ENCODE assay signal across 26 cellular contexts in genomic region chr1:222865718-222866117, GRCh38.
"Had no signal": no experiment of that assay in that cellular context is flagged by ENCODE, and none has a peak within 500 bp of the region (broad histone marks: within the 10 kb centered on the region; RNA-seq: fewer than 3 reads in every experiment).

No MANE protein-coding gene starts in this region.

- H3K27ac ChIP-seq: breast epithelium, left ventricle myocardium inferior, neutrophil, right lobe of liver, thoracic aorta, vagina had no signal

- H3K4me1 ChIP-seq: breast epithelium, right lobe of liver, vagina had no signal

- H3K27me3 ChIP-seq: breast epithelium, neutrophil, right lobe of liver, vagina had no signal

- ATAC-seq: activated CD8-positive, alpha-beta T cell treated with anti-CD3 and anti-CD28 coated beads for 36 hours; activated T-cell treated with anti-CD3 and anti-CD28 coated beads, Interleukin-2, amount 50 U/mL, for 4 hours; activated T-helper 17 cell treated with anti-CD3 and anti-CD28 coated beads, Interleukin-2, amount 50 U/mL, for 72 hours; esophagus mucosa; right lobe of liver; stimulated activated naive CD8-positive, alpha-beta T cell treated with anti-CD3 and anti-CD28 coated beads, Interleukin-15, Interleukin-2, amounts not matched to agents 100 U/mL and 50 U/mL, for 24 hours had no signal

- H3K4me3 ChIP-seq: breast epithelium, left ventricle myocardium inferior, lung, right lobe of liver, thoracic aorta, vagina had no signal

- H3K36me3 ChIP-seq: breast epithelium, left ventricle myocardium inferior, neutrophil, right lobe of liver, thoracic aorta, vagina had no signal

- H3K9me3 ChIP-seq: breast epithelium, left ventricle myocardium inferior, neutrophil, right lobe of liver, thoracic aorta, vagina had no signal

- DNase-seq: activated B cell treated with CpG ODN at 0.5 μM for 24 hours; activated CD4-positive, alpha-beta T cell treated with anti-CD3 and anti-CD28 coated beads, Interleukin-2, amount 50 U/mL, for 1 hour; activated CD8-positive, alpha-beta T cell treated with anti-CD3 and anti-CD28 coated beads for 36 hours; activated gamma-delta T cell treated with Interleukin-2 at 50 U/mL for 16 hours; activated naive CD4-positive, alpha-beta T cell treated with anti-CD3 and anti-CD28 coated beads, Interleukin-2, amount 50 U/mL, for 16 hours; activated T-cell treated with anti-CD3 and anti-CD28 coated beads, Interleukin-2, amount 50 U/mL, for 4 hours; amniotic stem cell; central memory CD4-positive, alpha-beta T cell; endodermal cell; foreskin fibroblast; head of caudate nucleus; hippocampal formation; left ventricle myocardium inferior; right lobe of liver; stimulated activated CD4-positive, alpha-beta T cell treated with anti-CD3 and anti-CD28 coated beads, Interleukin-12 subunit alpha, Interleukin-12 subunit beta, amount 100 ng/mL, for 4 hours; stimulated activated CD4-positive, alpha-beta T cell treated with anti-CD3 and anti-CD28 coated beads, Interleukin-4, amount 100 ng/mL, for 1 hour; stimulated activated naive CD8-positive, alpha-beta T cell treated with anti-CD3 and anti-CD28 coated beads, Interleukin-15, Interleukin-2, amounts not matched to agents 100 U/mL and 50 U/mL, for 24 hours; T1000; trophoblast cell had no signal
